8 cellular contexts compared by ENCODE assay signal in the genomic region with DNA sequence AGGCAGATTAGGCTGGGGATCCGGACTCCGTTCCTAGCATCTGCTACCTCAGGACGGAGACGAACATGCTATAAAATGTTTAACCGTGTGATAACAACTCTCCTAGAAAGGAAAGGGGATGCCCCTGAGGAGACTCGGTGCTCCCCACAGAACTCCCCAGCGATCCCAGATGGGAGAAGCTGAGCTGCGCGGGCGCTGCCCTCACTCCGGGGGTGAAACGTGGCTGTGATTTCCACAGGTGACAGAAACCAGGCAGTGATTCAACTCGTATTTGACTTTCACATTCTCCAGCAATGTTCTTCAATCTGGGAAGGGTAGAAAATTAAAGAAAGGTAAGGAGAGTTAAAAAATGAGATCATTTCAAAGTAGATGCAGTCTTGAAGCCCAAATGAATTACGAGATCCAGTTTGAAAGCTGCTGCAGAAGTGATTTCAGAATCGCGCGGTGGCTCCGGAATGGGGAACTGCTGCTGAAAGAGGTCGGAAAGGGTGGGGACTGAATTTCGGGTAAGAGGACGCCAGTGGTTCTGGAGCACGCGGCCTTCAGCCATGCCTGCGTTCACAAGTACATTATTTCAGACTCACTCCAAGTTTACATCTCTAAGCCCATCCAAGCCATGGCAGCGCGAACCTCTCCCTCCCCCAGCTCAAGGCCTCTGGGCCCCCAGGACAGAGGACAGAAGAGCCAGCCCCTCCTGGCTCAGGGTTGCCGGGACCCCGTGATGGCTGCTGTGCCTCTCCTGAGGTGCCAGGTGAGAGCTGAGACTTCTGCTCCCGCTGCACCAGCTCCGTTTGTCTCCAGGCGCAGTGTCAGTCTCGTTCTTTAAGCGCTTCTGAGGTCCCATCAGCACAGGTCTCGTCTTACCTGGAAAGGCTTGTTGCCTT. TPM values are rescaled to one million over a fixed set of nuclear protein-coding genes. Genes with fewer than 3 reads are reported as not detected.
DNase-seq lines count a peak whose midpoint lies in the region; ATAC-seq, FAIRE-seq and TF ChIP-seq lines count a peak whose summit lies in the region.

No MANE protein-coding gene starts in this region.

- H4K5ac ChIP-seq in IMR-90 (ENCODE audit: low read depth, low read length), result no peak overlapping the region

- no peaks in the 10 kb centered on the region for H3F3A ChIP-seq in PC-9 (ENCODE audit: insufficient read depth, low read depth)

- peaks cover 0 to 20% of the 10 kb centered on the region in 2 experiments; a peak in 3 of 4 replicates for H3K79me1 ChIP-seq in IMR-90 (ENCODE audit: low read depth in 1 of 2, low read length in 2 of 2)

- peak overlapping the region; percentile 56 for H3K9ac ChIP-seq in IMR-90 (ENCODE audit: low read depth, low read length)

- ATAC-seq in IMR-90 (ENCODE audit: low read depth), result no peak
- peak; percentile 39 for ATAC-seq in memory B cell (ENCODE audit: low read depth)
- ATAC-seq in GM21381 (IDR thresholded peaks at IDR 0.05; ENCODE audit: unreplicated experiment), result no peak

- H3K9me3 ChIP-seq in IMR-90 (ENCODE audit: control insufficient read depth, insufficient read depth, low read length), result no peaks in the 10 kb centered on the region
- no peaks in the 10 kb centered on the region for H3K9me3 ChIP-seq in PC-9 (ENCODE audit: insufficient read depth, low read depth)

- H3K23ac ChIP-seq in IMR-90 (ENCODE audit: low read depth, low read length), result no peak overlapping the region

- peaks cover 5% of the 10 kb centered on the region for H3K4me1 Mint-ChIP-seq in memory B cell

- dilution Hi-C loops in IMR-90 (cut with HindIII; ENCODE audit: low sequenced_read_pairs, unreplicated experiment), result no loop called here

- H4K91ac ChIP-seq in IMR-90 (ENCODE audit: insufficient read depth, low read depth, low read length), result no peak overlapping the region

- H4K8ac ChIP-seq in IMR-90 (ENCODE audit: low read depth in 2 of 2, low read length in 2 of 2), result peak overlapping the region in 1 of 2 experiments; percentile 33; a peak in 1 of 4 replicates

- H3K4me2 ChIP-seq in IMR-90 (ENCODE audit: low read depth, low read length), result peak overlapping the region; percentile 87
- no peak overlapping the region for H3K4me2 ChIP-seq in PC-9

- H3K27ac Mint-ChIP-seq in memory B cell, result no peak overlapping the region

- H3K9me2 ChIP-seq in PC-9 (ENCODE audit: insufficient read depth), result no peaks in the 10 kb centered on the region

- peak overlapping the region; percentile 94 for H2AFZ ChIP-seq in IMR-90 (replicated peaks; ENCODE audit: low read length, poor library complexity)
- no peak overlapping the region for H2AFZ ChIP-seq in PC-9

- H2AK5ac ChIP-seq in IMR-90 (ENCODE audit: low read depth, low read length), result no peak overlapping the region

- no peak overlapping the region for H2BK120ac ChIP-seq in IMR-90 (ENCODE audit: low read depth, low read length)

- TF ChIP-seq POLR2A in IMR-90 (IDR thresholded peaks at IDR 0.05; ENCODE audit: low read depth, low read length), result no peak

- WGBS in IMR-90 (ENCODE audit: extremely low coverage in 2 of 2, insufficient read length in 1 of 2), 2 experiments, result 82% methylated on average over 9 of the region's 34 CpGs; no CpG with 5 or more reads in 1 of the 2 experiments

- in situ Hi-C loops in IMR-90 (cut with MboI; ENCODE audit: low sequenced_read_pairs), result no loop called here

- peaks cover 3% of the 10 kb centered on the region; the same call in 1 of the 2 replicates for H3K9me1 ChIP-seq in IMR-90 (ENCODE audit: insufficient read depth, low read length)

- H3K27ac ChIP-seq in IMR-90 (ENCODE audit: insufficient read depth, low read length), result no peak overlapping the region
- H3K27ac ChIP-seq in PC-9, result no peak overlapping the region

- no peaks in the 10 kb centered on the region for H3K36me3 Mint-ChIP-seq in memory B cell

- peak overlapping the region; percentile 80 for H2AK9ac ChIP-seq in IMR-90 (replicated peaks; ENCODE audit: low read depth, low read length, poor library complexity)

- H3K4ac ChIP-seq in IMR-90 (ENCODE audit: low read depth, low read length), result peak overlapping the region; percentile 5; the same call in 1 of the 2 replicates

- BruUV-seq in IMR-90 (replicated peaks; lab: Mats Ljungman, UMichigan) (no TSS peak), PC-9 (replicated peaks; lab: Mats Ljungman, UMichigan) (no TSS peak)

- H3K18ac ChIP-seq in IMR-90 (ENCODE audit: low read depth, low read length), result no peak overlapping the region

- H2BK20ac ChIP-seq in IMR-90 (ENCODE audit: low read depth, low read length), result no peak overlapping the region

- H2BK5ac ChIP-seq in IMR-90 (ENCODE audit: low read depth, low read length, poor library complexity, severe bottlenecking), result no peak overlapping the region

- H2BK15ac ChIP-seq in IMR-90 (ENCODE audit: low read depth, low read length), result no peak overlapping the region

- peaks cover 6% of the 10 kb centered on the region for H3K4me1 ChIP-seq in IMR-90 (ENCODE audit: control insufficient read depth, insufficient read depth, low read length)
- no peaks in the 10 kb centered on the region for H3K4me1 ChIP-seq in PC-9 (replicated peaks; ENCODE audit: insufficient read depth)

- CTCF ChIA-PET in IMR-90 (lab: Yijun Ruan, JAX), result interaction anchor here (2.0 kb wide), 1 partner anchor 9 kb away, joined by 4 read pairs; no protein-coding TSS in a partner anchor
- CTCF ChIA-PET in PC-9 (lab: Charles Lee), result no interaction called here

- no peak overlapping the region for H3K56ac ChIP-seq in IMR-90 (ENCODE audit: extremely low read depth, insufficient read depth, low read length)

- POLR2A ChIA-PET in IMR-90 (lab: Charles Lee; ENCODE audit: unreplicated experiment), result no interaction called here
- POLR2A ChIA-PET in PC-9 (lab: Charles Lee; ENCODE audit: unreplicated experiment), result no interaction called here

- H4K20me1 ChIP-seq in IMR-90 (ENCODE audit: insufficient read depth, low read length) (no peaks in the 10 kb centered on the region), PC-9 (ENCODE audit: insufficient read depth) (no peaks in the 10 kb centered on the region)

- no peaks in the 10 kb centered on the region for H3K27me3 Mint-ChIP-seq in memory B cell

- no peak for TF ChIP-seq RAD21 in IMR-90 (IDR thresholded peaks at IDR 0.05; ENCODE audit: low read length)

- H3K36me3 ChIP-seq in IMR-90 (ENCODE audit: control insufficient read depth, insufficient read depth, low read length) (no peaks in the 10 kb centered on the region), bronchial epithelial cell (ENCODE audit: control insufficient read depth, insufficient read depth, low read length) (no peaks in the 10 kb centered on the region), PC-9 (ENCODE audit: low read depth) (peaks cover 12% of the 10 kb centered on the region; the same call in 1 of the 2 replicates)

- no peaks in the 10 kb centered on the region for H3K9me3 Mint-ChIP-seq in memory B cell

- H3K79me2 ChIP-seq in PC-9 (ENCODE audit: low read depth), result no peaks in the 10 kb centered on the region

- no peak overlapping the region for H3K14ac ChIP-seq in IMR-90 (replicated peaks; ENCODE audit: low read depth, low read length)

- DNase-seq in GM12865 (ENCODE audit: low read depth), result peak; percentile 34
- no peak for DNase-seq in IMR-90
- DNase-seq in bronchial epithelial cell (ENCODE audit: low read depth), result no peak
- peak in 1 of 2 donors; percentile 18 for DNase-seq in memory B cell (ENCODE audit: low spot score in 2 of 2)
- no peak for DNase-seq in NCI-H1092 (lab: John Stamatoyannopoulos, UW)
- no peak for DNase-seq in stimulated activated CD4-positive, alpha-beta T cell treated with anti-CD3 and anti-CD28 coated beads, Interleukin-15, amount 100 ng/mL, for 24 hours
- DNase-seq in PC-9, result no peak

- FAIRE-seq in bronchial epithelial cell (lab: Jason Lieb, UNC), result no peak

- TF ChIP-seq CTCF in GM12865 (IDR thresholded peaks at IDR 0.05; ENCODE audit: insufficient read depth, low read depth, low read length, missing control alignments), result no peak
- TF ChIP-seq CTCF in IMR-90 (conservative IDR thresholded peaks at IDR 0.05; ENCODE audit: low read depth, low read length), result no peak
- TF ChIP-seq CTCF in bronchial epithelial cell (IDR thresholded peaks at IDR 0.05; ENCODE audit: insufficient read depth, low read length, severe bottlenecking), result no peak
- TF ChIP-seq CTCF in PC-9 (conservative IDR thresholded peaks at IDR 0.05), result no peak

- H3K4me3 ChIP-seq in GM12865 (ENCODE audit: low read depth, low read length) (peak overlapping the region; percentile 60), IMR-90 (ENCODE audit: insufficient read depth, low read depth, low read length) (peak overlapping the region; percentile 69), bronchial epithelial cell (ENCODE audit: low read depth, low read length) (peak overlapping the region; percentile 42), PC-9 (no peak overlapping the region)

- H3K4me3 Mint-ChIP-seq in memory B cell, result peak overlapping the region; percentile 91

- no peaks in the 10 kb centered on the region for H3K27me3 ChIP-seq in IMR-90 (ENCODE audit: control insufficient read depth, insufficient read depth, low read length)
- no peaks in the 10 kb centered on the region for H3K27me3 ChIP-seq in bronchial epithelial cell (ENCODE audit: control insufficient read depth, insufficient read depth, low read length)
- H3K27me3 ChIP-seq in PC-9 (ENCODE audit: insufficient read depth, low read depth), result no peaks in the 10 kb centered on the region

- intact Hi-C loops in IMR-90 (cut with micrococcal nuclease) (loop anchor here (5.0 kb wide), 1 partner anchor 356 kb away; no protein-coding TSS in a partner anchor), PC-9 (cut with micrococcal nuclease; ENCODE audit: unreplicated experiment) (no loop called here)

TF ChIP-seq in IMR-90, 13 proteins besides CTCF, POLR2A, EP300 and RAD21 (continues in another document):
- TF ChIP-seq SMC3 (IDR thresholded peaks at IDR 0.05; ENCODE audit: low read depth, low read length) (no peak), RCOR1 (IDR thresholded peaks at IDR 0.05; ENCODE audit: insufficient replicate concordance, low read length) (no peak), MAFK (IDR thresholded peaks at IDR 0.05; ENCODE audit: low read depth, low read length) (no peak), CHD1 (IDR thresholded peaks at IDR 0.05; ENCODE audit: low read depth, low read length) (no peak), BHLHE40 (IDR thresholded peaks at IDR 0.05; ENCODE audit: low read depth, low read length) (no peak)
- TF ChIP-seq, protein P1, sequence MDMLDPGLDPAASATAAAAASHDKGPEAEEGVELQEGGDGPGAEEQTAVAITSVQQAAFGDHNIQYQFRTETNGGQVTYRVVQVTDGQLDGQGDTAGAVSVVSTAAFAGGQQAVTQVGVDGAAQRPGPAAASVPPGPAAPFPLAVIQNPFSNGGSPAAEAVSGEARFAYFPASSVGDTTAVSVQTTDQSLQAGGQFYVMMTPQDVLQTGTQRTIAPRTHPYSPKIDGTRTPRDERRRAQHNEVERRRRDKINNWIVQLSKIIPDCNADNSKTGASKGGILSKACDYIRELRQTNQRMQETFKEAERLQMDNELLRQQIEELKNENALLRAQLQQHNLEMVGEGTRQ (IDR thresholded peaks at IDR 0.05; ENCODE audit: low read depth, low read length), result no peak

RNA-seq across cellular contexts. Expression of a gene that starts 39.5 kb away (rescaled TPM):
- total RNA-seq in IMR-90 (2012; rRNA removed) (13.9 and 18.3 TPM in 2 replicates), bronchial epithelial cell (19.3 and 21.6 TPM in 2 replicates), PC-9 (2021) (12.6 and 13.8 TPM in 2 replicates)
- polyA plus RNA-seq in IMR-90 (2012; rRNA removed), result 5.5 and 5.6 TPM in 2 replicates
- 3.1 and 3.7 TPM in 2 replicates for polyA plus RNA-seq in IMR-90 (2012; cell fraction: cytosol; rRNA removed)
- polyA plus RNA-seq in IMR-90 (2012; cell fraction: nucleus; rRNA removed; ENCODE audit: low replicate concordance), result 8.1 and 9.2 TPM in 2 replicates
